In genomic region chr4:153427363-153428071, GRCh38 we compare ENCODE assay signal across 14 cellular contexts. TPM values are rescaled to one million over a fixed set of nuclear protein-coding genes. Genes with fewer than 3 reads are reported as not detected.
A peak's percentile ranks its signal among the peaks of the same experiment; 100 is the strongest.
DNase-seq lines count a peak whose midpoint lies in the region; TF ChIP-seq lines count a peak whose summit lies in the region.
"Had no signal": no experiment of that assay in that cellular context is flagged by ENCODE, and none has a peak within 500 bp of the region (broad histone marks: within the 10 kb centered on the region; RNA-seq: fewer than 3 reads in every experiment).

No MANE protein-coding gene starts in this region.

- no peaks in the 10 kb centered on the region for H3K36me3 ChIP-seq in sigmoid colon
- no peaks in the 10 kb centered on the region for H3K36me3 ChIP-seq in HAP-1 (replicated peaks)
- no peaks in the 10 kb centered on the region for H3K36me3 ChIP-seq in neural progenitor cell
- H3K36me3 ChIP-seq: brain microvascular endothelial cell had no signal

- in situ Hi-C loops in HAP-1 (cut with MboI; ENCODE audit: low sequenced_read_pairs): no loop called here

- no peaks in the 10 kb centered on the region for H3K9me3 Mint-ChIP-seq in neural progenitor cell
- H3K9me3 Mint-ChIP-seq: type B pancreatic cell had no signal

- H3K27me3 Mint-ChIP-seq in neural progenitor cell (ENCODE audit: insufficient read depth, low read depth): peaks cover 7% of the 10 kb centered on the region
- H3K27me3 Mint-ChIP-seq: type B pancreatic cell had no signal

- no peaks in the 10 kb centered on the region for H3K79me2 ChIP-seq in neural progenitor cell (ENCODE audit: low read depth)

- no peaks in the 10 kb centered on the region for H3K36me3 Mint-ChIP-seq in neural progenitor cell
- H3K36me3 Mint-ChIP-seq: type B pancreatic cell had no signal

- DNase-seq in ELR (ENCODE audit: low read depth) (peak; percentile 23), NAMALWA (ENCODE audit: low spot score) (peak; percentile 73), cardiac fibroblast (ENCODE audit: low read depth in 2 of 2) (peak; percentile 51 to 69), sigmoid colon (no peak), 8988T (no peak), HAP-1 (ENCODE audit: low spot score in 2 of 2) (no peak), neural progenitor cell (ENCODE audit: low spot score) (no peak)
- no peak for DNase-seq in central memory CD4-positive, alpha-beta T cell
- DNase-seq: brain microvascular endothelial cell, hypothalamus, NCI-H1694 treated with DMSO at 0.1 percent for 48 hours, NCI-H524 treated with DMSO at 0.1 percent for 48 hours, SIG-M5 had no signal

- intact Hi-C loops in sigmoid colon (cut with DNase I): no loop called here

- no peaks in the 10 kb centered on the region for H3K9me3 ChIP-seq in sigmoid colon
- no peaks in the 10 kb centered on the region for H3K9me3 ChIP-seq in HAP-1
- no peaks in the 10 kb centered on the region for H3K9me3 ChIP-seq in neural progenitor cell (ENCODE audit: low read depth)

- no peak overlapping the region for H3K4me2 ChIP-seq in neural progenitor cell

- 82 to 96% methylated on average over 4 of the region's 4 CpGs for WGBS in sigmoid colon, 2 donors

- H3K27ac ChIP-seq in sigmoid colon: peak overlapping the region in 3 of 4 donors; percentile 74 to 82 (median 76)
- H3K27ac ChIP-seq in neural progenitor cell: no peak overlapping the region
- H3K27ac ChIP-seq: brain microvascular endothelial cell had no signal

- H3K9ac ChIP-seq in neural progenitor cell: no peak overlapping the region

- TF ChIP-seq POLR2A in sigmoid colon (IDR thresholded peaks at IDR 0.05): no peak

- no peak overlapping the region for H3K27ac Mint-ChIP-seq in neural progenitor cell
- H3K27ac Mint-ChIP-seq: type B pancreatic cell had no signal

- H3F3A ChIP-seq in neural progenitor cell (ENCODE audit: low read depth): no peaks in the 10 kb centered on the region

- H3K4me1 ChIP-seq in sigmoid colon (peaks cover 0 to 29% (median 26%) of the 10 kb centered on the region in 4 donors), HAP-1 (no peaks in the 10 kb centered on the region), neural progenitor cell (no peaks in the 10 kb centered on the region)

- H3K27me3 ChIP-seq in sigmoid colon (no peaks in the 10 kb centered on the region), HAP-1 (ENCODE audit: low read depth) (no peaks in the 10 kb centered on the region), neural progenitor cell (no peaks in the 10 kb centered on the region)
- H3K27me3 ChIP-seq: brain microvascular endothelial cell had no signal

- no peak for TF ChIP-seq CTCF in cardiac fibroblast (IDR thresholded peaks at IDR 0.05; ENCODE audit: low read depth, low read length)
- no peak for TF ChIP-seq CTCF in sigmoid colon (IDR thresholded peaks at IDR 0.05)
- TF ChIP-seq CTCF in neural progenitor cell (IDR thresholded peaks at IDR 0.05): no peak

- peaks cover 15% of the 10 kb centered on the region for H3K4me1 Mint-ChIP-seq in neural progenitor cell

- no peak for TF ChIP-seq EP300 in sigmoid colon (IDR thresholded peaks at IDR 0.05)

- no peaks in the 10 kb centered on the region for H4K20me1 ChIP-seq in neural progenitor cell (ENCODE audit: low read depth)

- H3K4me3 ChIP-seq in cardiac fibroblast (replicated peaks in 1 of 2; ENCODE audit: low read depth in 2 of 2, low read length in 2 of 2) (no peak overlapping the region), sigmoid colon (no peak overlapping the region), HAP-1 (no peak overlapping the region), neural progenitor cell (no peak overlapping the region)

- H3K4me3 Mint-ChIP-seq in neural progenitor cell: no peak overlapping the region
- H3K4me3 Mint-ChIP-seq: type B pancreatic cell had no signal

- H2AFZ ChIP-seq in neural progenitor cell (replicated peaks): no peak overlapping the region

RNA-seq across cellular contexts. Expression of gene TMEM131L, which starts 38.6 kb away (rescaled TPM):
- 10 to 100 TPM in 3 of 4 donors, 1 to 10 TPM in 1; 8.2 to 27.2 (median 15.6) TPM for total RNA-seq in sigmoid colon
- 10 to 100 TPM in 1 of 3 donors, under 1 TPM in 2; 0.60 to 15.2 (median 0.69) TPM for polyA plus RNA-seq in sigmoid colon
- total RNA-seq in neural progenitor cell (ENCODE audit: low replicate concordance): 13.7 and 14.8 TPM in 2 replicates

Comparison
In these comparisons a context has a peak if more than half of its experiments do, and no peak if none do; other contexts are left out.
1. DNase-seq: peak in ELR (single experiment), NAMALWA (single experiment) and cardiac fibroblast (2 of 2); none in sigmoid colon (single experiment), 8988T (single experiment), HAP-1 (0 of 2), neural progenitor cell (single experiment) and central memory CD4-positive, alpha-beta T cell (single experiment).